14 cellular contexts compared by ENCODE assay signal in the genomic region with DNA sequence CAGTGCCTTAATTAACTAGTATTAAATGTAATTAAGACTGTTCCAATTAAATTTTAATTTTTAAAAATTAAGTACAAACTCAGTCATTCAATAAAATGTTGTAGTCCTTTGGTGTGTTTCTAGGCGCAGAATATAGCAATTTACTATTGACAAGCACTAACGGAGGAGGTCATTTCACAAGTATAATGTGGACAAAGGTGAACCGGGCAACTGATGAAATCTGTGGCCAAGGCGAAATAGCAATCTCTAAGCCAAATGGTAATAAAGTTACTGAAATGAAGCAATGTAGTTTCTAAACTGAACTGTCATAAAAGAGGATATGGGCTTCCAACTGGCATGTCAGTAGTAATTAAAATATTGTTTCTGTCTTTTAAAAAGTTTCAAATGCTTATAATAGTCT. TPM values are rescaled to one million over a fixed set of nuclear protein-coding genes. Genes with fewer than 3 reads are reported as not detected.
DNase-seq lines count a peak whose midpoint lies in the region; ATAC-seq and TF ChIP-seq lines count a peak whose summit lies in the region.
"Had no signal": no experiment of that assay in that cellular context is flagged by ENCODE, and none has a peak within 500 bp of the region (broad histone marks: within the 10 kb centered on the region; RNA-seq: fewer than 3 reads in every experiment).

No MANE protein-coding gene starts in this region.

- H3K9me3 Mint-ChIP-seq in H9 (no peaks in the 10 kb centered on the region), chondrocyte (ENCODE audit: low read depth) (peaks cover 2% of the 10 kb centered on the region), osteocyte (ENCODE audit: unreplicated experiment) (no peaks in the 10 kb centered on the region)

- H3K4me3 Mint-ChIP-seq in H9: no peak overlapping the region
- no peak overlapping the region for H3K4me3 Mint-ChIP-seq in chondrocyte (ENCODE audit: unreplicated experiment)
- H3K4me3 Mint-ChIP-seq in osteocyte (ENCODE audit: unreplicated experiment): no peak overlapping the region
- H3K4me3 Mint-ChIP-seq: B cell; CD4-positive, alpha-beta T cell had no signal

- H2BK15ac ChIP-seq in H9 (ENCODE audit: low read depth, low read length): no peak overlapping the region

- H3K36me3 Mint-ChIP-seq in H9 (ENCODE audit: insufficient read depth in 1 of 3, low read depth in 3 of 3) (no peaks in the 10 kb centered on the region), chondrocyte (ENCODE audit: low read depth) (no peaks in the 10 kb centered on the region), osteocyte (ENCODE audit: unreplicated experiment) (peaks cover 12% of the 10 kb centered on the region)

- H4K20me1 ChIP-seq in H9 (ENCODE audit: control insufficient read depth, insufficient read depth, insufficient read length): no peaks in the 10 kb centered on the region

- TF ChIP-seq CTCF in H9 (conservative IDR thresholded peaks at IDR 0.05) (no peak), chondrocyte (IDR thresholded peaks at IDR 0.05) (no peak), osteocyte (IDR thresholded peaks at IDR 0.05) (no peak)

- H4K5ac ChIP-seq in H9 (ENCODE audit: insufficient read length, low read depth, low read length): no peak overlapping the region

- no peak overlapping the region for H2AFZ ChIP-seq in H9 (ENCODE audit: low read length)
- H2AFZ ChIP-seq: GM23248 had no signal

- no peak overlapping the region for H3K4ac ChIP-seq in H9 (ENCODE audit: low read depth, low read length)

- ATAC-seq in HG03135 (IDR thresholded peaks at IDR 0.05; ENCODE audit: unreplicated experiment): no peak
- ATAC-seq: GM12878 had no signal

- no peaks in the 10 kb centered on the region for H3K27me3 Mint-ChIP-seq in H9 (ENCODE audit: low read depth)
- H3K27me3 Mint-ChIP-seq in chondrocyte (ENCODE audit: low read depth): no peaks in the 10 kb centered on the region
- no peaks in the 10 kb centered on the region for H3K27me3 Mint-ChIP-seq in osteocyte (ENCODE audit: unreplicated experiment)
- H3K27me3 Mint-ChIP-seq: B cell; CD4-positive, alpha-beta T cell had no signal

- H3K18ac ChIP-seq in H9 (ENCODE audit: insufficient read length, low read depth, low read length): no peak overlapping the region

- H2AK5ac ChIP-seq in H9 (ENCODE audit: insufficient read length, low read length): no peak overlapping the region

- H3K9me3 ChIP-seq in H9 (ENCODE audit: control insufficient read depth, low read depth, low read length): no peaks in the 10 kb centered on the region

- H2BK120ac ChIP-seq in H9 (ENCODE audit: low read depth, low read length, poor library complexity, severe bottlenecking): no peak overlapping the region

- no peak overlapping the region for H2BK20ac ChIP-seq in H9 (ENCODE audit: low read depth, low read length, poor library complexity, severe bottlenecking)

- H4K8ac ChIP-seq in H9 (replicated peaks; ENCODE audit: insufficient read length, low read depth, low read length): no peak overlapping the region

- no CpG with 5 or more reads among the region's 4 CpGs for WGBS in H9 (ENCODE audit: extremely low coverage, insufficient read length, low lambda C conversion rate)

- no peak overlapping the region for H3K4me2 ChIP-seq in H9 (ENCODE audit: insufficient read depth, insufficient read length, low read length)

- no peaks in the 10 kb centered on the region; the same call in 1 of the 2 replicates for H3K4me1 ChIP-seq in H9 (ENCODE audit: insufficient read depth, low read length)

- no peak overlapping the region for H3K14ac ChIP-seq in H9 (ENCODE audit: insufficient read depth, low read length)

- no peak overlapping the region for H2BK5ac ChIP-seq in H9 (ENCODE audit: insufficient read length, low read length)

- DNase-seq in H9: no peak
- peak; percentile 54 for DNase-seq in NCI-H69 (lab: John Stamatoyannopoulos, UW)
- no peak for DNase-seq in chondrocyte (ENCODE audit: low spot score)
- DNase-seq in osteocyte (ENCODE audit: extremely low spot score, unreplicated experiment): no peak
- DNase-seq in NCI-H2196 treated with DMSO at 0.1 percent for 48 hours (lab: John Stamatoyannopoulos, UW; ENCODE audit: unreplicated experiment): no peak
- DNase-seq in anterior cingulate cortex (lab: John Stamatoyannopoulos, UW): no peak
- DNase-seq: C1 segment of cervical spinal cord; Calu3; CD4-positive, alpha-beta T cell; DMS79; GM23248 had no signal

- no peak overlapping the region for H3K9ac ChIP-seq in H9 (ENCODE audit: extremely low read depth, insufficient read length, low read length)
- H3K9ac ChIP-seq: GM23248 had no signal

- H3K27ac ChIP-seq in H9 (ENCODE audit: insufficient read length, low read depth, low read length): no peak overlapping the region
- H3K27ac ChIP-seq: GM23248 had no signal

- no peak overlapping the region for H4K91ac ChIP-seq in H9 (ENCODE audit: insufficient read length, low read depth, low read length)

- no peaks in the 10 kb centered on the region for H3K23me2 ChIP-seq in H9 (ENCODE audit: insufficient read length, low read depth, low read length, poor library complexity, severe bottlenecking)

- H3K4me1 Mint-ChIP-seq in H9 (peaks cover 10 to 12% of the 10 kb centered on the region in 2 experiments), chondrocyte (ENCODE audit: low read depth) (peaks cover 11% of the 10 kb centered on the region), osteocyte (ENCODE audit: unreplicated experiment) (peaks cover 40% of the 10 kb centered on the region)
- H3K4me1 Mint-ChIP-seq: B cell had no signal

- H3T11ph ChIP-seq in H9 (ENCODE audit: low read length): no peak overlapping the region

- no peaks in the 10 kb centered on the region for H3K27me3 ChIP-seq in H9 (ENCODE audit: insufficient read depth, low read length)

- no peak overlapping the region for H3K56ac ChIP-seq in H9 (ENCODE audit: insufficient read length, low read depth, low read length)

- H3K27ac Mint-ChIP-seq in H9 (peak overlapping the region in 2 of 3 experiments; percentile 4 to 21; a peak in 2 of 7 replicates), chondrocyte (ENCODE audit: unreplicated experiment) (peak overlapping the region; percentile 27), osteocyte (ENCODE audit: unreplicated experiment) (peak overlapping the region; percentile 55)
- H3K27ac Mint-ChIP-seq: B cell; CD4-positive, alpha-beta T cell had no signal

- no peaks in the 10 kb centered on the region; the same call in 1 of the 2 replicates for H3K79me2 ChIP-seq in H9 (ENCODE audit: insufficient read depth, low read length)

- H3K23ac ChIP-seq in H9 (ENCODE audit: insufficient read length, low read depth, low read length): no peak overlapping the region

- H2BK12ac ChIP-seq in H9 (ENCODE audit: insufficient read length, low read depth, low read length): no peak overlapping the region

- no peaks in the 10 kb centered on the region for H3K79me1 ChIP-seq in H9 (ENCODE audit: insufficient read depth, low read depth, low read length, poor library complexity, severe bottlenecking)

RNA-seq across cellular contexts. Expression of gene FIGN, which starts 27.5 kb away (rescaled TPM):
- total RNA-seq in H9 (2021) (12.9 and 14.6 TPM in 2 replicates), chondrocyte (11.8 to 23.4 TPM (median 12.1 TPM) in 3 replicates), osteocyte (35.3 and 37.7 TPM in 2 replicates)
- total RNA-seq: B cell; CD4-positive, alpha-beta T cell had no signal
